Comparison of ENCODE assay signal across 10 cellular contexts in the genomic region with DNA sequence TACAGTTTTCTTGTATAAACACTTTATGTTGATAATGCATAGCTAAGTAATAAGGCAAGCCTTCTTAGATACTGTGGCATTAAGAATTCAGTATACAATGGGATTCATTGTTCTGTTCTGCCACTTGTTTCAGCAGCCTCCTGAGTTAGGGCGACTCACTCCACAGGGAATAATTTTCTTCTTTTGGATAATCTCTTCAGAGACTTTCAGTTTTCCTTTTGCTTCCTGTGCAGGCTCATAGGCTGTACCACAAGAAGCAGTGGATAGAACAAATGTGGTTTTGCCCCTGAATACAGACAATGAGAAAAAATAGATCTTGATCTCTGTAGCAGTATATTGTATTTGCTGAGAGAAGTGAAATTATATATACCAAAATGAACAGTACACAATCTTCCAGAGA.
DNase-seq lines count a peak whose midpoint lies in the region; ATAC-seq and TF ChIP-seq lines count a peak whose summit lies in the region.
"Had no signal": no experiment of that assay in that cellular context is flagged by ENCODE, and none has a peak within 500 bp of the region (broad histone marks: within the 10 kb centered on the region; RNA-seq: fewer than 3 reads in every experiment).

No MANE protein-coding gene starts in this region.

- intact Hi-C loops in stomach (cut with DNase I; ENCODE audit: low total_unique reads) (no loop called here), left lung (cut with DNase I) (no loop called here)

- 24 to 58% (median 29%) methylated on average over 1 of the region's 1 CpG for WGBS in stomach, 5 donors
- 50 to 71% methylated on average over 1 of the region's 1 CpG for WGBS in gastroesophageal sphincter (ENCODE audit: low coverage in 1 of 2), 2 donors

- TF ChIP-seq CTCF in astrocyte of the cerebellum (IDR thresholded peaks at IDR 0.05; ENCODE audit: low read depth, low read length, missing control alignments) (no peak), stomach (IDR thresholded peaks at IDR 0.05) (no peak), gastroesophageal sphincter (IDR thresholded peaks at IDR 0.05) (no peak), left lung (IDR thresholded peaks at IDR 0.05) (no peak)

- TF ChIP-seq EP300 in stomach (IDR thresholded peaks at IDR 0.05): no peak
- TF ChIP-seq EP300 in gastroesophageal sphincter (IDR thresholded peaks at IDR 0.05): no peak

- H3K4me1 ChIP-seq in stomach (peaks cover 0 to 21% (median 3%) of the 10 kb centered on the region in 4 donors), gastroesophageal sphincter (no peaks in the 10 kb centered on the region), left lung (peaks cover 0 to 5% of the 10 kb centered on the region in 2 donors)

- in situ Hi-C loops in astrocyte of the cerebellum (cut with HindIII; ENCODE audit: low sequenced_read_pairs): no loop called here

- TF ChIP-seq POLR2A in stomach (IDR thresholded peaks at IDR 0.05): no peak
- TF ChIP-seq POLR2A in gastroesophageal sphincter (IDR thresholded peaks at IDR 0.05): no peak

- ATAC-seq in gastroesophageal sphincter: no peak
- ATAC-seq in HG03108 (IDR thresholded peaks at IDR 0.05; ENCODE audit: unreplicated experiment): no peak
- ATAC-seq in left lung: no peak

- H3K27ac ChIP-seq in stomach (no peak overlapping the region), gastroesophageal sphincter (no peak overlapping the region), left lung (no peak overlapping the region)
- H3K27ac ChIP-seq: PC-9 had no signal

- H3K9me3 ChIP-seq in stomach (no peaks in the 10 kb centered on the region), gastroesophageal sphincter (no peaks in the 10 kb centered on the region), left lung (no peaks in the 10 kb centered on the region)

- H3K27me3 ChIP-seq in stomach (no peaks in the 10 kb centered on the region), gastroesophageal sphincter (no peaks in the 10 kb centered on the region), left lung (no peaks in the 10 kb centered on the region)

- H3K4me3 ChIP-seq in astrocyte of the cerebellum (ENCODE audit: low read depth, low read length): no peak overlapping the region
- H3K4me3 ChIP-seq in stomach: no peak overlapping the region
- H3K4me3 ChIP-seq in gastroesophageal sphincter: no peak overlapping the region
- H3K4me3 ChIP-seq in left lung: no peak overlapping the region
- H3K4me3 ChIP-seq: PC-9 had no signal

- peak; percentile 16 for DNase-seq in Ammon's horn (ENCODE audit: low spot score)
- peak; percentile 24 for DNase-seq in MV-4-11 (lab: John Stamatoyannopoulos, UW)
- peak; percentile 31 for DNase-seq in astrocyte of the cerebellum (ENCODE audit: low read depth)
- DNase-seq in kidney glomerular epithelial cell (lab: John Stamatoyannopoulos, UW): peak; percentile 2
- DNase-seq in stomach: no peak
- no peak for DNase-seq in left lung
- DNase-seq: AML-193 had no signal

- peaks cover 0 to 8% (median 6%) of the 10 kb centered on the region in 4 donors for H3K36me3 ChIP-seq in stomach
- peaks cover 0 to 6% of the 10 kb centered on the region in 2 donors for H3K36me3 ChIP-seq in gastroesophageal sphincter
- H3K36me3 ChIP-seq in left lung: peaks cover 0 to 5% of the 10 kb centered on the region in 2 donors

Comparison
In these comparisons a context has a peak if more than half of its experiments do, and no peak if none do; other contexts are left out.
1. DNase-seq: peak in Ammon's horn (single experiment), MV-4-11 (single experiment), astrocyte of the cerebellum (single experiment) and kidney glomerular epithelial cell (single experiment); none in stomach (single experiment) and left lung (0 of 2).